In genomic region chr18:62651276-62652031, GRCh38 we compare ENCODE assay signal across 12 cellular contexts.
DNase-seq lines count a peak whose midpoint lies in the region; ATAC-seq, FAIRE-seq and TF ChIP-seq lines count a peak whose summit lies in the region.
"Had no signal": no experiment of that assay in that cellular context is flagged by ENCODE, and none has a peak within 500 bp of the region (broad histone marks: within the 10 kb centered on the region; RNA-seq: fewer than 3 reads in every experiment).

No MANE protein-coding gene starts in this region.

- no peaks in the 10 kb centered on the region for H3K9me3 Mint-ChIP-seq in memory B cell
- H3K9me3 Mint-ChIP-seq: activated naive CD4-positive, alpha-beta T cell treated with anti-CD3 and anti-CD28 coated beads, Interleukin-2, amount 50 U/mL, for 24 hours had no signal

- FAIRE-seq in H54 (lab: Jason Lieb, UNC), result no peak

- H3K36me3 Mint-ChIP-seq in memory B cell, result no peaks in the 10 kb centered on the region
- H3K36me3 Mint-ChIP-seq: activated naive CD4-positive, alpha-beta T cell treated with anti-CD3 and anti-CD28 coated beads, Interleukin-2, amount 50 U/mL, for 24 hours had no signal

- H3K4me3 Mint-ChIP-seq in memory B cell, result peak overlapping the region; percentile 58
- H3K4me3 Mint-ChIP-seq: activated naive CD4-positive, alpha-beta T cell treated with anti-CD3 and anti-CD28 coated beads, Interleukin-2, amount 50 U/mL, for 24 hours had no signal

- ATAC-seq in GM18517 (IDR thresholded peaks at IDR 0.05; ENCODE audit: unreplicated experiment) (peak; percentile 40), GM21528 (IDR thresholded peaks at IDR 0.05; ENCODE audit: low FRiP score, unreplicated experiment) (peak; percentile 59), HG03565 (IDR thresholded peaks at IDR 0.05; ENCODE audit: unreplicated experiment) (peak; percentile 26), memory B cell (ENCODE audit: low read depth) (peak; percentile 39), GM18873 (IDR thresholded peaks at IDR 0.05; ENCODE audit: low FRiP score, unreplicated experiment) (no peak)
- ATAC-seq: sciatic nerve had no signal

- TF ChIP-seq POLR2A in H54 (IDR thresholded peaks at IDR 0.05; ENCODE audit: low read depth, low read length), result no peak

- no peak overlapping the region for H3K27ac Mint-ChIP-seq in memory B cell
- H3K27ac Mint-ChIP-seq: activated naive CD4-positive, alpha-beta T cell treated with anti-CD3 and anti-CD28 coated beads, Interleukin-2, amount 50 U/mL, for 24 hours had no signal

- peaks cover 11% of the 10 kb centered on the region for H3K4me1 Mint-ChIP-seq in memory B cell
- H3K4me1 Mint-ChIP-seq: activated naive CD4-positive, alpha-beta T cell treated with anti-CD3 and anti-CD28 coated beads, Interleukin-2, amount 50 U/mL, for 24 hours had no signal

- no peaks in the 10 kb centered on the region for H3K27me3 Mint-ChIP-seq in memory B cell
- H3K27me3 Mint-ChIP-seq: activated naive CD4-positive, alpha-beta T cell treated with anti-CD3 and anti-CD28 coated beads, Interleukin-2, amount 50 U/mL, for 24 hours had no signal

- DNase-seq in memory B cell (ENCODE audit: low spot score in 2 of 2) (no peak), GDM1 (lab: John Stamatoyannopoulos, UW) (no peak), HuH-7.5 (ENCODE audit: low spot score) (no peak), H54 (ENCODE audit: insufficient read length, low spot score) (no peak)
- DNase-seq: activated CD4-positive, alpha-beta T cell treated with anti-CD3 and anti-CD28 coated beads for 48 hours; NCI-H187 treated with DMSO at 0.1 percent for 48 hours had no signal
